ENCODE assay signal across 11 cellular contexts in the genomic region with DNA sequence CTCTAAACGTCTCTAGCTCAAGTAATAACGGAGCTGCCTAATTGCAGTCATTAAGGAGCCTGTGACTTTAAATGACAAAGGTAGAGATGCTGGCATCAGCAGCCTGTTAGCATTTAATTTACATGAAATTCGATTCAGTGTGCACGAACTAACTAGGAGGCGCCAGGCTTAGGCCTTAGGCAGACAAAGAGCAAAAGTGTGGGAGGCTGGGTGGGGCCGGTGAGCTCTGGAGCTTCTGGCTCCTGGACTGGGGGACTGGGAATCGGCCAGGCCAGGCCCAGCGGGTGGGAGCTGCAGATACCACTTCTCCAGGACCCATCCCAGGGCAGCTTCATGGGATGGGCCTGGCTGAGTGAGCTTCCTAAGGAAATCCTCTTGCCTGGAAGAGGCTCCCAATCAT.
DNase-seq lines count a peak whose midpoint lies in the region; TF ChIP-seq lines count a peak whose summit lies in the region.
"Had no signal": no experiment of that assay in that cellular context is flagged by ENCODE, and none has a peak within 500 bp of the region (broad histone marks: within the 10 kb centered on the region; RNA-seq: fewer than 3 reads in every experiment).

No MANE protein-coding gene starts in this region.

- H3K4me1 ChIP-seq in effector memory CD4-positive, alpha-beta T cell (ENCODE audit: control insufficient read depth, insufficient read depth, low read length, poor library complexity, severe bottlenecking): no peaks in the 10 kb centered on the region

- H3K4me3 Mint-ChIP-seq in chondrocyte (ENCODE audit: unreplicated experiment): no peak overlapping the region
- H3K4me3 Mint-ChIP-seq: activated naive CD8-positive, alpha-beta T cell; naive thymus-derived CD4-positive, alpha-beta T cell had no signal

- POLR2A ChIA-PET in RWPE1 (lab: Yijun Ruan, JAX; ENCODE audit: low non-redundant PET): no interaction called here

- no peaks in the 10 kb centered on the region for H3K27me3 Mint-ChIP-seq in chondrocyte (ENCODE audit: low read depth)
- H3K27me3 Mint-ChIP-seq: activated naive CD8-positive, alpha-beta T cell had no signal

- H3K9me3 ChIP-seq in effector memory CD4-positive, alpha-beta T cell (ENCODE audit: control insufficient read depth, low read length): no peaks in the 10 kb centered on the region

- no peaks in the 10 kb centered on the region for H3K36me3 ChIP-seq in effector memory CD4-positive, alpha-beta T cell (ENCODE audit: control insufficient read depth, insufficient read depth, low read length)

- no peak overlapping the region for H3K4me3 ChIP-seq in effector memory CD4-positive, alpha-beta T cell (ENCODE audit: insufficient read depth, low read depth, low read length, poor library complexity, severe bottlenecking)

- H3K27ac ChIP-seq in RWPE1: no peak overlapping the region
- H3K27ac ChIP-seq in effector memory CD4-positive, alpha-beta T cell (ENCODE audit: insufficient read depth, low read length, poor library complexity, severe bottlenecking): no peak overlapping the region

- H3K27me3 ChIP-seq in effector memory CD4-positive, alpha-beta T cell (replicated peaks; ENCODE audit: control insufficient read depth, insufficient read depth, low read length, poor library complexity, severe bottlenecking): no peaks in the 10 kb centered on the region

- peak overlapping the region; percentile 80 for H3K27ac Mint-ChIP-seq in chondrocyte (ENCODE audit: unreplicated experiment)
- H3K27ac Mint-ChIP-seq: activated naive CD8-positive, alpha-beta T cell; naive thymus-derived CD4-positive, alpha-beta T cell had no signal

- H3K36me3 Mint-ChIP-seq in chondrocyte (ENCODE audit: low read depth): no peaks in the 10 kb centered on the region
- H3K36me3 Mint-ChIP-seq: activated naive CD8-positive, alpha-beta T cell had no signal

- no peak for TF ChIP-seq CTCF in chondrocyte (IDR thresholded peaks at IDR 0.05)
- TF ChIP-seq CTCF in RWPE1 (conservative IDR thresholded peaks at IDR 0.05; ENCODE audit: low read depth): no peak

- CTCF ChIA-PET in RWPE1 (lab: Yijun Ruan, JAX): no interaction called here

- DNase-seq in Ammon's horn (ENCODE audit: low spot score) (peak; percentile 36), M059J (ENCODE audit: low read depth) (peak; percentile 80), chondrocyte (ENCODE audit: low spot score) (no peak), left kidney (ENCODE audit: low read depth, low spot score) (peak; percentile 63), RWPE1 (ENCODE audit: low spot score) (no peak), HuH-7 (ENCODE audit: low spot score) (no peak)
- no peak for DNase-seq in stimulated activated CD4-positive, alpha-beta T cell treated with anti-CD3 and anti-CD28 coated beads, Interleukin-4, amount 100 ng/mL, for 1 hour
- DNase-seq in effector memory CD4-positive, alpha-beta T cell: no peak
- DNase-seq: naive thymus-derived CD4-positive, alpha-beta T cell; NCI-H1092 treated with DMSO at 0.1 percent for 48 hours had no signal

- H3K4me1 Mint-ChIP-seq in chondrocyte (ENCODE audit: low read depth): peaks cover 35% of the 10 kb centered on the region

- no peaks in the 10 kb centered on the region for H3K9me3 Mint-ChIP-seq in chondrocyte (ENCODE audit: low read depth)
- H3K9me3 Mint-ChIP-seq: naive thymus-derived CD4-positive, alpha-beta T cell had no signal

Comparison
In these comparisons a context has a peak if more than half of its experiments do, and no peak if none do; other contexts are left out.
1. DNase-seq: peak in Ammon's horn (single experiment), M059J (single experiment) and left kidney (single experiment); none in chondrocyte (single experiment), RWPE1 (single experiment), stimulated activated CD4-positive, alpha-beta T cell treated with anti-CD3 and anti-CD28 coated beads, Interleukin-4, amount 100 ng/mL, for 1 hour (single experiment), HuH-7 (single experiment) and effector memory CD4-positive, alpha-beta T cell (0 of 3).